Comparison of ENCODE assay signal across 22 cellular contexts in genomic region chr7:157603005-157603404, GRCh38.
"Had no signal": no experiment of that assay in that cellular context is flagged by ENCODE, and none has a peak within 500 bp of the region (broad histone marks: within the 10 kb centered on the region; RNA-seq: fewer than 3 reads in every experiment).

No MANE protein-coding gene starts in this region.

- H3K36me3 ChIP-seq: SJSA1 had no signal

- H3K9me3 Mint-ChIP-seq: IgD-negative memory B cell had no signal

- DNase-seq: Kasumi-1, MM.1S, NCI-H1092 treated with DMSO at 0.1 percent for 48 hours, NCI-H1436, NCI-H187, NCI-H2029, NCI-H2081 treated with DMSO at 0.1 percent for 48 hours, NCI-H2171, NCI-H226, NCI-H446, NCI-H510A, NCI-H524 treated with DMSO at 0.1 percent for 48 hours, NCI-H69, NCI-H774, RPMI8226, SIG-M5 had no signal

- H3K4me1 ChIP-seq: SJSA1 had no signal

- H3K9ac ChIP-seq: KMS-11 had no signal

- H3K4me1 Mint-ChIP-seq: IgD-negative memory B cell had no signal

- H3K4me2 ChIP-seq: KMS-11 had no signal

- FAIRE-seq: K562, RCC 7860 had no signal

- ATAC-seq: K562 had no signal

- H3K4me3 Mint-ChIP-seq: IgD-negative memory B cell had no signal

- H3K27ac ChIP-seq: KMS-11, SJSA1, SK-N-MC had no signal

- H3K36me3 Mint-ChIP-seq: IgD-negative memory B cell had no signal

- H3K27me3 Mint-ChIP-seq: IgD-negative memory B cell had no signal

- H3K4me3 ChIP-seq: K562, SJSA1, SK-N-MC had no signal

- H3K27me3 ChIP-seq: SJSA1 had no signal

- H3K27ac Mint-ChIP-seq: IgD-negative memory B cell had no signal

- H3K9me3 ChIP-seq: SJSA1 had no signal
